In the genomic region with DNA sequence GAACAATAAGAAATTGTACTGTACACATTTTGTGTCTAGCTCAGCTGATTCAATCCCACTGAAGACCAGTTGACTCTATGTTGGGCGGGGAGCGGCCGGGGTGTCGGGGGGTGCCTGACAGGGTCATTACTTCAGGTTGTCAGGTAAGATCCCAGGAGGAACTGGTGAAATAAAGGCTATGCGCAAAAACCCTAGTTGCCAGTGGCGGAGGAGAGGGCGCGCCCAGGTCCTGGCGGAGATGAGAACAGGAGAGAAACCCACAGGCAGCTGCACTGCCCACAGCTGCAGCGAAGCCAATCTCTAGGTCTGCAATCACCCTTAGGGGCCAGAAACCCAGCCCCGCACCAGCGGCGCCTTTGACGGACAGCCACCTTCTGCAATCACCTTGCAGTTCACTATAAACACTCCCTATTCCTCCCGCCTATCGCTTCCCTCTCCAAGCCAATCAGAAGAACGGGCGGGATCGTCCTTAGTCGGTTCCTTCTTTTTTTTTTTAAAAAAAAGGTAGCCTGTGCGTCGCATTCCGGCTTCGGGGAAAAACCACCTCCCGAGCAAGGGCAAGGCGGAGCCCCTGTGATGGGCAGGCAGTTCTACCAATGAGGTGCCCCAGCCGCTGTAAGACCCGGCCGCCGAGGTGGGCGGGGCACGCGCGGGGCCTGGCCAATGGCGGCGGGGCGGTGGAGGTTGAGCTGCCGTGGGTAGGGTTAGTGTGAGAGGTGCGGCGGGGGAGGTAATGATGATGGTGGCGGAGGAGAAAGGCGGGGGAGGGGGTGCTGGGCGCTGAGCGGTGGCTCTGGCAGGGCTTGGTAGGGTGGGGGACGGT, we compare ENCODE assay signal across 1 cellular context.
A peak's percentile ranks its signal among the peaks of the same experiment; 100 is the strongest.
TF ChIP-seq lines count a peak whose summit lies in the region.

A gene (plus strand): TSS at position 707 of the 823 bp plus-strand sequence. CDS start 1,479 bp downstream, outside the sequence.

TF ChIP-seq in HepG2, 621 proteins besides CTCF, POLR2A, EP300 and RAD21 (continued from another document and continues in another):
- TF ChIP-seq, protein P1, sequence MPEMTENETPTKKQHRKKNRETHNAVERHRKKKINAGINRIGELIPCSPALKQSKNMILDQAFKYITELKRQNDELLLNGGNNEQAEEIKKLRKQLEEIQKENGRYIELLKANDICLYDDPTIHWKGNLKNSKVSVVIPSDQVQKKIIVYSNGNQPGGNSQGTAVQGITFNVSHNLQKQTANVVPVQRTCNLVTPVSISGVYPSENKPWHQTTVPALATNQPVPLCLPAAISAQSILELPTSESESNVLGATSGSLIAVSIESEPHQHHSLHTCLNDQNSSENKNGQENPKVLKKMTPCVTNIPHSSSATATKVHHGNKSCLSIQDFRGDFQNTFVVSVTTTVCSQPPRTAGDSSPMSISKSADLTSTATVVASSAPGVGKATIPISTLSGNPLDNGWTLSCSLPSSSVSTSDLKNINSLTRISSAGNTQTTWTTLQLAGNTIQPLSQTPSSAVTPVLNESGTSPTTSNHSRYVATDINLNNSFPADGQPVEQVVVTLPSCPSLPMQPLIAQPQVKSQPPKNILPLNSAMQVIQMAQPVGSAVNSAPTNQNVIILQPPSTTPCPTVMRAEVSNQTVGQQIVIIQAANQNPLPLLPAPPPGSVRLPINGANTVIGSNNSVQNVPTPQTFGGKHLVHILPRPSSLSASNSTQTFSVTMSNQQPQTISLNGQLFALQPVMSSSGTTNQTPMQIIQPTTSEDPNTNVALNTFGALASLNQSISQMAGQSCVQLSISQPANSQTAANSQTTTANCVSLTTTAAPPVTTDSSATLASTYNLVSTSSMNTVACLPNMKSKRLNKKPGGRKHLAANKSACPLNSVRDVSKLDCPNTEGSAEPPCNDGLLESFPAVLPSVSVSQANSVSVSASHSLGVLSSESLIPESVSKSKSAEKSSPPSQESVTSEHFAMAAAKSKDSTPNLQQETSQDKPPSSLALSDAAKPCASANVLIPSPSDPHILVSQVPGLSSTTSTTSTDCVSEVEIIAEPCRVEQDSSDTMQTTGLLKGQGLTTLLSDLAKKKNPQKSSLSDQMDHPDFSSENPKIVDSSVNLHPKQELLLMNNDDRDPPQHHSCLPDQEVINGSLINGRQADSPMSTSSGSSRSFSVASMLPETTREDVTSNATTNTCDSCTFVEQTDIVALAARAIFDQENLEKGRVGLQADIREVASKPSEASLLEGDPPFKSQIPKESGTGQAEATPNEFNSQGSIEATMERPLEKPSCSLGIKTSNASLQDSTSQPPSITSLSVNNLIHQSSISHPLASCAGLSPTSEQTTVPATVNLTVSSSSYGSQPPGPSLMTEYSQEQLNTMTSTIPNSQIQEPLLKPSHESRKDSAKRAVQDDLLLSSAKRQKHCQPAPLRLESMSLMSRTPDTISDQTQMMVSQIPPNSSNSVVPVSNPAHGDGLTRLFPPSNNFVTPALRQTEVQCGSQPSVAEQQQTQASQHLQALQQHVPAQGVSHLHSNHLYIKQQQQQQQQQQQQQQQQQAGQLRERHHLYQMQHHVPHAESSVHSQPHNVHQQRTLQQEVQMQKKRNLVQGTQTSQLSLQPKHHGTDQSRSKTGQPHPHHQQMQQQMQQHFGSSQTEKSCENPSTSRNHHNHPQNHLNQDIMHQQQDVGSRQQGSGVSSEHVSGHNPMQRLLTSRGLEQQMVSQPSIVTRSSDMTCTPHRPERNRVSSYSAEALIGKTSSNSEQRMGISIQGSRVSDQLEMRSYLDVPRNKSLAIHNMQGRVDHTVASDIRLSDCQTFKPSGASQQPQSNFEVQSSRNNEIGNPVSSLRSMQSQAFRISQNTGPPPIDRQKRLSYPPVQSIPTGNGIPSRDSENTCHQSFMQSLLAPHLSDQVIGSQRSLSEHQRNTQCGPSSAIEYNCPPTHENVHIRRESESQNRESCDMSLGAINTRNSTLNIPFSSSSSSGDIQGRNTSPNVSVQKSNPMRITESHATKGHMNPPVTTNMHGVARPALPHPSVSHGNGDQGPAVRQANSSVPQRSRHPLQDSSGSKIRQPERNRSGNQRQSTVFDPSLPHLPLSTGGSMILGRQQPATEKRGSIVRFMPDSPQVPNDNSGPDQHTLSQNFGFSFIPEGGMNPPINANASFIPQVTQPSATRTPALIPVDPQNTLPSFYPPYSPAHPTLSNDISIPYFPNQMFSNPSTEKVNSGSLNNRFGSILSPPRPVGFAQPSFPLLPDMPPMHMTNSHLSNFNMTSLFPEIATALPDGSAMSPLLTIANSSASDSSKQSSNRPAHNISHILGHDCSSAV (CRISPR knock-in tag; IDR thresholded peaks at IDR 0.05; ENCODE audit: borderline replicate concordance): no peak
- TF ChIP-seq, protein P2, sequence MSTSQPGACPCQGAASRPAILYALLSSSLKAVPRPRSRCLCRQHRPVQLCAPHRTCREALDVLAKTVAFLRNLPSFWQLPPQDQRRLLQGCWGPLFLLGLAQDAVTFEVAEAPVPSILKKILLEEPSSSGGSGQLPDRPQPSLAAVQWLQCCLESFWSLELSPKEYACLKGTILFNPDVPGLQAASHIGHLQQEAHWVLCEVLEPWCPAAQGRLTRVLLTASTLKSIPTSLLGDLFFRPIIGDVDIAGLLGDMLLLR (CRISPR knock-in tag; IDR thresholded peaks at IDR 0.05): peak; percentile 65; the same call in 1 of the 2 replicates
- TF ChIP-seq, protein P3, sequence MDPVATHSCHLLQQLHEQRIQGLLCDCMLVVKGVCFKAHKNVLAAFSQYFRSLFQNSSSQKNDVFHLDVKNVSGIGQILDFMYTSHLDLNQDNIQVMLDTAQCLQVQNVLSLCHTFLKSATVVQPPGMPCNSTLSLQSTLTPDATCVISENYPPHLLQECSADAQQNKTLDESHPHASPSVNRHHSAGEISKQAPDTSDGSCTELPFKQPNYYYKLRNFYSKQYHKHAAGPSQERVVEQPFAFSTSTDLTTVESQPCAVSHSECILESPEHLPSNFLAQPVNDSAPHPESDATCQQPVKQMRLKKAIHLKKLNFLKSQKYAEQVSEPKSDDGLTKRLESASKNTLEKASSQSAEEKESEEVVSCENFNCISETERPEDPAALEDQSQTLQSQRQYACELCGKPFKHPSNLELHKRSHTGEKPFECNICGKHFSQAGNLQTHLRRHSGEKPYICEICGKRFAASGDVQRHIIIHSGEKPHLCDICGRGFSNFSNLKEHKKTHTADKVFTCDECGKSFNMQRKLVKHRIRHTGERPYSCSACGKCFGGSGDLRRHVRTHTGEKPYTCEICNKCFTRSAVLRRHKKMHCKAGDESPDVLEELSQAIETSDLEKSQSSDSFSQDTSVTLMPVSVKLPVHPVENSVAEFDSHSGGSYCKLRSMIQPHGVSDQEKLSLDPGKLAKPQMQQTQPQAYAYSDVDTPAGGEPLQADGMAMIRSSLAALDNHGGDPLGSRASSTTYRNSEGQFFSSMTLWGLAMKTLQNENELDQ (CRISPR knock-in tag; IDR thresholded peaks at IDR 0.05; ENCODE audit: borderline replicate concordance): no peak
- TF ChIP-seq ZFYVE20 (CRISPR knock-in tag; IDR thresholded peaks at IDR 0.05; ENCODE audit: borderline replicate concordance, low read depth) (no peak), ZNF891 (CRISPR knock-in tag; IDR thresholded peaks at IDR 0.05) (peak; percentile 83; the same call in 1 of the 2 replicates), ZNF550 (CRISPR knock-in tag; IDR thresholded peaks at IDR 0.05; ENCODE audit: borderline replicate concordance) (no peak), JUNB (CRISPR knock-in tag; IDR thresholded peaks at IDR 0.05; ENCODE audit: borderline replicate concordance) (no peak), ZSCAN21 (CRISPR knock-in tag; IDR thresholded peaks at IDR 0.05; ENCODE audit: borderline replicate concordance) (peak; percentile 17; the same call in 1 of the 2 replicates)
- TF ChIP-seq, protein P4, sequence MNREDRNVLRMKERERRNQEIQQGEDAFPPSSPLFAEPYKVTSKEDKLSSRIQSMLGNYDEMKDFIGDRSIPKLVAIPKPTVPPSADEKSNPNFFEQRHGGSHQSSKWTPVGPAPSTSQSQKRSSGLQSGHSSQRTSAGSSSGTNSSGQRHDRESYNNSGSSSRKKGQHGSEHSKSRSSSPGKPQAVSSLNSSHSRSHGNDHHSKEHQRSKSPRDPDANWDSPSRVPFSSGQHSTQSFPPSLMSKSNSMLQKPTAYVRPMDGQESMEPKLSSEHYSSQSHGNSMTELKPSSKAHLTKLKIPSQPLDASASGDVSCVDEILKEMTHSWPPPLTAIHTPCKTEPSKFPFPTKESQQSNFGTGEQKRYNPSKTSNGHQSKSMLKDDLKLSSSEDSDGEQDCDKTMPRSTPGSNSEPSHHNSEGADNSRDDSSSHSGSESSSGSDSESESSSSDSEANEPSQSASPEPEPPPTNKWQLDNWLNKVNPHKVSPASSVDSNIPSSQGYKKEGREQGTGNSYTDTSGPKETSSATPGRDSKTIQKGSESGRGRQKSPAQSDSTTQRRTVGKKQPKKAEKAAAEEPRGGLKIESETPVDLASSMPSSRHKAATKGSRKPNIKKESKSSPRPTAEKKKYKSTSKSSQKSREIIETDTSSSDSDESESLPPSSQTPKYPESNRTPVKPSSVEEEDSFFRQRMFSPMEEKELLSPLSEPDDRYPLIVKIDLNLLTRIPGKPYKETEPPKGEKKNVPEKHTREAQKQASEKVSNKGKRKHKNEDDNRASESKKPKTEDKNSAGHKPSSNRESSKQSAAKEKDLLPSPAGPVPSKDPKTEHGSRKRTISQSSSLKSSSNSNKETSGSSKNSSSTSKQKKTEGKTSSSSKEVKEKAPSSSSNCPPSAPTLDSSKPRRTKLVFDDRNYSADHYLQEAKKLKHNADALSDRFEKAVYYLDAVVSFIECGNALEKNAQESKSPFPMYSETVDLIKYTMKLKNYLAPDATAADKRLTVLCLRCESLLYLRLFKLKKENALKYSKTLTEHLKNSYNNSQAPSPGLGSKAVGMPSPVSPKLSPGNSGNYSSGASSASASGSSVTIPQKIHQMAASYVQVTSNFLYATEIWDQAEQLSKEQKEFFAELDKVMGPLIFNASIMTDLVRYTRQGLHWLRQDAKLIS (CRISPR knock-in tag; IDR thresholded peaks at IDR 0.05): 0 out of 2 replicates have a peak, but pooled peaks have one; percentile 61
- TF ChIP-seq, protein P5, sequence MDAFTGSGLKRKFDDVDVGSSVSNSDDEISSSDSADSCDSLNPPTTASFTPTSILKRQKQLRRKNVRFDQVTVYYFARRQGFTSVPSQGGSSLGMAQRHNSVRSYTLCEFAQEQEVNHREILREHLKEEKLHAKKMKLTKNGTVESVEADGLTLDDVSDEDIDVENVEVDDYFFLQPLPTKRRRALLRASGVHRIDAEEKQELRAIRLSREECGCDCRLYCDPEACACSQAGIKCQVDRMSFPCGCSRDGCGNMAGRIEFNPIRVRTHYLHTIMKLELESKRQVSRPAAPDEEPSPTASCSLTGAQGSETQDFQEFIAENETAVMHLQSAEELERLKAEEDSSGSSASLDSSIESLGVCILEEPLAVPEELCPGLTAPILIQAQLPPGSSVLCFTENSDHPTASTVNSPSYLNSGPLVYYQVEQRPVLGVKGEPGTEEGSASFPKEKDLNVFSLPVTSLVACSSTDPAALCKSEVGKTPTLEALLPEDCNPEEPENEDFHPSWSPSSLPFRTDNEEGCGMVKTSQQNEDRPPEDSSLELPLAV (CRISPR knock-in tag; conservative IDR thresholded peaks at IDR 0.05; ENCODE audit: low read depth): no peak
- TF ChIP-seq, protein P6, sequence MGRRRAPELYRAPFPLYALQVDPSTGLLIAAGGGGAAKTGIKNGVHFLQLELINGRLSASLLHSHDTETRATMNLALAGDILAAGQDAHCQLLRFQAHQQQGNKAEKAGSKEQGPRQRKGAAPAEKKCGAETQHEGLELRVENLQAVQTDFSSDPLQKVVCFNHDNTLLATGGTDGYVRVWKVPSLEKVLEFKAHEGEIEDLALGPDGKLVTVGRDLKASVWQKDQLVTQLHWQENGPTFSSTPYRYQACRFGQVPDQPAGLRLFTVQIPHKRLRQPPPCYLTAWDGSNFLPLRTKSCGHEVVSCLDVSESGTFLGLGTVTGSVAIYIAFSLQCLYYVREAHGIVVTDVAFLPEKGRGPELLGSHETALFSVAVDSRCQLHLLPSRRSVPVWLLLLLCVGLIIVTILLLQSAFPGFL (CRISPR knock-in tag; IDR thresholded peaks at IDR 0.05): no peak
- TF ChIP-seq, protein P7, sequence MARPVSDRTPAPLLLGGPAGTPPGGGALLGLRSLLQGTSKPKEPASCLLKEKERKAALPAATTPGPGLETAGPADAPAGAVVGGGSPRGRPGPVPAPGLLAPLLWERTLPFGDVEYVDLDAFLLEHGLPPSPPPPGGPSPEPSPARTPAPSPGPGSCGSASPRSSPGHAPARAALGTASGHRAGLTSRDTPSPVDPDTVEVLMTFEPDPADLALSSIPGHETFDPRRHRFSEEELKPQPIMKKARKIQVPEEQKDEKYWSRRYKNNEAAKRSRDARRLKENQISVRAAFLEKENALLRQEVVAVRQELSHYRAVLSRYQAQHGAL (CRISPR knock-in tag; IDR thresholded peaks at IDR 0.05; ENCODE audit: not compliant biosample characterization): no peak
- TF ChIP-seq, protein P8, sequence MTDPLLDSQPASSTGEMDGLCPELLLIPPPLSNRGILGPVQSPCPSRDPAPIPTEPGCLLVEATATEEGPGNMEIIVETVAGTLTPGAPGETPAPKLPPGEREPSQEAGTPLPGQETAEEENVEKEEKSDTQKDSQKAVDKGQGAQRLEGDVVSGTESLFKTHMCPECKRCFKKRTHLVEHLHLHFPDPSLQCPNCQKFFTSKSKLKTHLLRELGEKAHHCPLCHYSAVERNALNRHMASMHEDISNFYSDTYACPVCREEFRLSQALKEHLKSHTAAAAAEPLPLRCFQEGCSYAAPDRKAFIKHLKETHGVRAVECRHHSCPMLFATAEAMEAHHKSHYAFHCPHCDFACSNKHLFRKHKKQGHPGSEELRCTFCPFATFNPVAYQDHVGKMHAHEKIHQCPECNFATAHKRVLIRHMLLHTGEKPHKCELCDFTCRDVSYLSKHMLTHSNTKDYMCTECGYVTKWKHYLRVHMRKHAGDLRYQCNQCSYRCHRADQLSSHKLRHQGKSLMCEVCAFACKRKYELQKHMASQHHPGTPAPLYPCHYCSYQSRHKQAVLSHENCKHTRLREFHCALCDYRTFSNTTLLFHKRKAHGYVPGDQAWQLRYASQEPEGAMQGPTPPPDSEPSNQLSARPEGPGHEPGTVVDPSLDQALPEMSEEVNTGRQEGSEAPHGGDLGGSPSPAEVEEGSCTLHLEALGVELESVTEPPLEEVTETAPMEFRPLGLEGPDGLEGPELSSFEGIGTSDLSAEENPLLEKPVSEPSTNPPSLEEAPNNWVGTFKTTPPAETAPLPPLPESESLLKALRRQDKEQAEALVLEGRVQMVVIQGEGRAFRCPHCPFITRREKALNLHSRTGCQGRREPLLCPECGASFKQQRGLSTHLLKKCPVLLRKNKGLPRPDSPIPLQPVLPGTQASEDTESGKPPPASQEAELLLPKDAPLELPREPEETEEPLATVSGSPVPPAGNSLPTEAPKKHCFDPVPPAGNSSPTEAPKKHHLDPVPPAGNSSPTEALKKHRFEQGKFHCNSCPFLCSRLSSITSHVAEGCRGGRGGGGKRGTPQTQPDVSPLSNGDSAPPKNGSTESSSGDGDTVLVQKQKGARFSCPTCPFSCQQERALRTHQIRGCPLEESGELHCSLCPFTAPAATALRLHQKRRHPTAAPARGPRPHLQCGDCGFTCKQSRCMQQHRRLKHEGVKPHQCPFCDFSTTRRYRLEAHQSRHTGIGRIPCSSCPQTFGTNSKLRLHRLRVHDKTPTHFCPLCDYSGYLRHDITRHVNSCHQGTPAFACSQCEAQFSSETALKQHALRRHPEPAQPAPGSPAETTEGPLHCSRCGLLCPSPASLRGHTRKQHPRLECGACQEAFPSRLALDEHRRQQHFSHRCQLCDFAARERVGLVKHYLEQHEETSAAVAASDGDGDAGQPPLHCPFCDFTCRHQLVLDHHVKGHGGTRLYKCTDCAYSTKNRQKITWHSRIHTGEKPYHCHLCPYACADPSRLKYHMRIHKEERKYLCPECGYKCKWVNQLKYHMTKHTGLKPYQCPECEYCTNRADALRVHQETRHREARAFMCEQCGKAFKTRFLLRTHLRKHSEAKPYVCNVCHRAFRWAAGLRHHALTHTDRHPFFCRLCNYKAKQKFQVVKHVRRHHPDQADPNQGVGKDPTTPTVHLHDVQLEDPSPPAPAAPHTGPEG (CRISPR knock-in tag; IDR thresholded peaks at IDR 0.05): peak; percentile 48
